9 cellular contexts compared by ENCODE assay signal in the genomic region with DNA sequence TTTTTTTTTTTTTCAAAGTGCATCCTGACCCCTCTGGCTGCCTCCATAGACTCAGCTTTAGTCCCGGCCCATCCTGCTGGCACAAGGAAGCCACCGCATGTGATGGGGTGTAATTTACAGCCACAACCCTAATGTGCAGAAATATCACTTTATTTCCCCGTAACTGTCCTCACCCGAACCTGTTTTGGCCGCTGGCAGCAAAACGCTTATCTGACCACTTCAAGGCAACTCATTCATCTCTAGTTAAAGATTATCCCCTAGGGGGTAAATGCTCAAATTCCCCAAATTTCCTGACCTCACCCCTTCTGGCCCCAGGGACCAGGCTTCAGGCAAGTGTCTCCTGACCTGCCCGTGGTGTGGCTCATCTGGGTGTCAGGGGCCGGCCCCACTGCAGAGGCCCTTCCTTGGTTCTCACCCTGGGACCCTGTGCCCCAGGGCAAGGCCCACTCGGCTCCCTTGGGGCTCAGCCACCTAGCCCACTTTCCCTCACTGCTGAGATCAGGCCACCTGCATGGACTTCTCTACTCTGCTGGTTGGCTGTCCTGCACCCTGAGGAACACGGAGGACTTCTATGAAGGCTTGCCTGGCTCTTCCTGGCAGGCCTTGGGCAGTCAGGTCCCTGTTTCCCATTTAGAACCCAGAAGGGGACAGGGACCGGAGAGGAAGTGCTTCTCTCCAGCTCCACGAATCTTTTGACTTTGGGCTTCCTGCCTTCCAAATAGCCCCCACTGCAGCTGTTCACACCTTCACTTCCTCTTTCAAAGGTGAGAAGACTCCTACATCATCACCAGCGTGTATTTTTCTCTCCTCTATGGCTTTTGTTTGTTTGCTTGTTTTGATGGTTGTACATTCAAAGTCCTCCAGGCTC. TPM values are rescaled to one million over a fixed set of nuclear protein-coding genes. Genes with fewer than 3 reads are reported as not detected.
DNase-seq lines count a peak whose midpoint lies in the region; ATAC-seq, FAIRE-seq and TF ChIP-seq lines count a peak whose summit lies in the region.
"Had no signal": no experiment of that assay in that cellular context is flagged by ENCODE, and none has a peak within 500 bp of the region (broad histone marks: within the 10 kb centered on the region; RNA-seq: fewer than 3 reads in every experiment).

No MANE protein-coding gene starts in this region.

- in situ Hi-C loops in mammary epithelial cell (cut with MboI; ENCODE audit: low sequenced_read_pairs in 2 of 2), result loop anchor here in 1 of 2 donors (5.0 kb wide), 1 partner anchor 251 kb away; no protein-coding TSS in a partner anchor

- H3K36me3 ChIP-seq in mammary epithelial cell (ENCODE audit: insufficient read depth, low read length) (no peaks in the 10 kb centered on the region), pancreas (no peaks in the 10 kb centered on the region)
- H3K36me3 ChIP-seq: adrenal gland had no signal

- FAIRE-seq in A549 (lab: Jason Lieb, UNC) (no peak), pancreas (lab: Jason Lieb, UNC) (no peak)

- no peaks in the 10 kb centered on the region for H3K79me2 ChIP-seq in mammary epithelial cell (ENCODE audit: insufficient read depth, low read length)

- no peak for TF ChIP-seq RAD21 in A549 (conservative IDR thresholded peaks at IDR 0.05 in 1 of 2, IDR thresholded peaks at IDR 0.05 in 1 of 2)

- H3K4me3 ChIP-seq in A549 (no peak overlapping the region), mammary epithelial cell (replicated peaks in 1 of 3; ENCODE audit: insufficient read depth in 1 of 3, low read depth in 2 of 3, low read length in 3 of 3) (no peak overlapping the region), pancreas (peak overlapping the region in 1 of 4 donors; percentile 39)

- H4K20me1 ChIP-seq in mammary epithelial cell (ENCODE audit: insufficient read depth, low read length), result no peaks in the 10 kb centered on the region

- POLR2A ChIA-PET in A549 (lab: Yijun Ruan, JAX), result interaction anchor here (0.6 kb wide), 1 partner anchor 256 kb away, joined by 3 read pairs; no protein-coding TSS in a partner anchor
- POLR2A ChIA-PET in RWPE1 (lab: Yijun Ruan, JAX; ENCODE audit: low non-redundant PET), result no interaction called here

- H3K4me2 ChIP-seq in A549, result peak overlapping the region; percentile 64; the same call in 2 of the 3 replicates
- peak overlapping the region; percentile 86 for H3K4me2 ChIP-seq in mammary epithelial cell (ENCODE audit: insufficient read depth, low read depth, low read length)

- H3K27ac ChIP-seq in A549, result no peak overlapping the region; a peak in 1 of 6 replicates
- no peak overlapping the region for H3K27ac ChIP-seq in mammary epithelial cell (ENCODE audit: insufficient read depth, low read depth, low read length)
- peak overlapping the region; percentile 1 to 57 (median 10) for H3K27ac ChIP-seq in pancreas
- H3K27ac ChIP-seq in RWPE1, result no peak overlapping the region

- TF ChIP-seq CTCF in A549 (IDR thresholded peaks at IDR 0.05) (no peak), mammary epithelial cell (conservative IDR thresholded peaks at IDR 0.05 in 1 of 2, IDR thresholded peaks at IDR 0.05 in 1 of 2; ENCODE audit: extremely low read depth in 1 of 2, insufficient read depth in 1 of 2, low read depth in 1 of 2, low read length in 2 of 2) (no peak), pancreas (IDR thresholded peaks at IDR 0.05) (no peak), RWPE1 (conservative IDR thresholded peaks at IDR 0.05; ENCODE audit: low read depth) (no peak)

- 74% methylated on average over 12 of the region's 13 CpGs for WGBS in A549 (ENCODE audit: missing lambda C conversion rate)
- WGBS in mammary epithelial cell (ENCODE audit: low coverage, missing lambda C conversion rate), result 90% methylated on average over 10 of the region's 13 CpGs
- 33 to 37% methylated on average over 13 of the region's 13 CpGs for WGBS in pancreas, 2 donors

- H3K4me1 ChIP-seq in A549 (0 out of 3 replicates have a peak, but pooled peaks cover 6% of the 10 kb centered on the region), mammary epithelial cell (ENCODE audit: insufficient read depth, low read length) (peaks cover 3% of the 10 kb centered on the region), pancreas (peaks cover 0 to 9% (median 5%) of the 10 kb centered on the region in 3 donors)

- no peak for ATAC-seq in A549
- peak; percentile 60 for ATAC-seq in GM18909 (IDR thresholded peaks at IDR 0.05; ENCODE audit: poor library complexity, unreplicated experiment)
- ATAC-seq in HG03354 (IDR thresholded peaks at IDR 0.05; ENCODE audit: poor library complexity, severe bottlenecking, unreplicated experiment), result peak; percentile 60
- ATAC-seq in pancreas, result peak; percentile 26 to 60 (median 50)
- ATAC-seq in HG03571 (IDR thresholded peaks at IDR 0.05; ENCODE audit: unreplicated experiment), result no peak

- peak overlapping the region; percentile 91 for H2AFZ ChIP-seq in mammary epithelial cell (ENCODE audit: low read depth, low read length)

- DNase-seq in A549 (ENCODE audit: low read depth in 1 of 2, low spot score in 1 of 2) (no peak), mammary epithelial cell (no peak), pancreas (peak in 4 of 6 donors; percentile 28 to 62 (median 46)), RWPE1 (ENCODE audit: low spot score) (no peak), dedifferentiated amniotic fluid mesenchymal stem cell (ENCODE audit: extremely low spot score) (no peak)

- TF ChIP-seq EP300 in A549 (IDR thresholded peaks at IDR 0.05), result no peak

- CTCF ChIA-PET in A549 (lab: Yijun Ruan, JAX) (interaction anchor here (0.7 to 3.2 kb wide), 62 partner anchors 8 to 967 kb away, joined by 3 to 187 read pairs (median 5); no protein-coding TSS in a partner anchor), mammary epithelial cell (lab: Charles Lee; ENCODE audit: low non-redundant PET) (interaction anchor here (0.6 kb wide), 1 partner anchor 416 kb away, joined by 3 read pairs; no protein-coding TSS in a partner anchor), RWPE1 (lab: Yijun Ruan, JAX) (interaction anchor here (0.6 to 1.6 kb wide), 19 partner anchors 9 to 380 kb away, joined by 3 to 21 read pairs (median 3); no protein-coding TSS in a partner anchor)

- no TSS peak for BruUV-seq in mammary epithelial cell (replicated peaks; lab: Mats Ljungman, UMichigan)

- H3K9me3 ChIP-seq in A549, result no peaks in the 10 kb centered on the region
- H3K9me3 ChIP-seq in mammary epithelial cell (replicated peaks; ENCODE audit: insufficient read depth, low read length), result no peaks in the 10 kb centered on the region
- no peaks in the 10 kb centered on the region for H3K9me3 ChIP-seq in pancreas
- H3K9me3 ChIP-seq: adrenal gland had no signal

- no peak overlapping the region for H3K9ac ChIP-seq in mammary epithelial cell (ENCODE audit: insufficient read depth, low read length)

- TF ChIP-seq POLR2A in A549 (IDR thresholded peaks at IDR 0.05; ENCODE audit: low read length), result no peak

- H3K27me3 ChIP-seq in mammary epithelial cell (ENCODE audit: insufficient read depth, low read length), result no peaks in the 10 kb centered on the region
- no peaks in the 10 kb centered on the region for H3K27me3 ChIP-seq in pancreas
- H3K27me3 ChIP-seq: adrenal gland had no signal

- intact Hi-C loops in mammary epithelial cell (cut with micrococcal nuclease), result loop anchor here (1.0 to 10.0 kb wide), 6 partner anchors 54 to 606 kb away; partner anchors contain the start of gene WNT11
- intact Hi-C loops in pancreas (cut with DNase I), result loop anchor here in 1 of 3 donors (10.0 kb wide), 1 partner anchor 258 kb away; no protein-coding TSS in a partner anchor

- dilution Hi-C loops in mammary epithelial cell (cut with HindIII; ENCODE audit: low sequenced_read_pairs), result loop anchor here (5.0 to 25.0 kb wide), 2 partner anchors 44 to 241 kb away; no protein-coding TSS in a partner anchor

TF ChIP-seq in A549, 52 proteins besides CTCF, POLR2A, EP300 and RAD21:
- TF ChIP-seq RNF2 (IDR thresholded peaks at IDR 0.05; ENCODE audit: borderline replicate concordance, low read depth), result no peak

RNA-seq across cellular contexts. Expression of gene WNT11, which starts 53.3 kb away (rescaled TPM):
- polyA plus RNA-seq in A549 (2011; rRNA removed), result 0.57 and 0.78 TPM in 2 replicates
- polyA plus RNA-seq in A549 (2012; cell fraction: cytosol; rRNA removed), result 0.99 and 1.3 TPM in 2 replicates
- 2.2 and 2.4 TPM in 2 replicates for polyA plus RNA-seq in A549 (2012; cell fraction: nucleus; rRNA removed)
- polyA plus RNA-seq in A549 (2017; fragmentation: RNase III; extraction: RNeasy Plus Mini Kit Qiagen cat#74134 plus additional on column Dnase treatment), result 0.36 to 0.76 TPM (median 0.42 TPM) in 3 replicates
- 0.58 and 0.66 TPM in 2 replicates for polyA minus RNA-seq in A549 (2011; rRNA and poly(A)+ RNA removed)
- total RNA-seq in mammary epithelial cell, result under 1 TPM in 1 of 2 donors, not detected in 1; 0.17 TPM
- polyA plus RNA-seq in mammary epithelial cell, result not detected
- polyA minus RNA-seq in mammary epithelial cell, result not detected
- 1 to 10 TPM; 2.6 to 9.3 (median 6.2) TPM for total RNA-seq in pancreas
- polyA plus RNA-seq in pancreas, result 10 to 100 TPM in 1 of 2 donors, 1 to 10 TPM in 1; 5.4 to 30.5 TPM

Comparison
In these comparisons a context has a peak if more than half of its experiments do, and no peak if none do; other contexts are left out.
1. ATAC-seq: peak in GM18909 (single experiment), HG03354 (single experiment) and pancreas (4 of 4); none in A549 (0 of 2) and HG03571 (single experiment).
2. DNase-seq: peak in pancreas (4 of 6); none in A549 (0 of 2), mammary epithelial cell (single experiment), RWPE1 (single experiment) and dedifferentiated amniotic fluid mesenchymal stem cell (single experiment).
3. H3K27ac ChIP-seq: peak in pancreas (4 of 4); none in A549 (0 of 2), mammary epithelial cell (single experiment) and RWPE1 (single experiment).